ENCODE assay signal across 8 cellular contexts in genomic region chr7:67371429-67372305, GRCh38.
DNase-seq lines count a peak whose midpoint lies in the region; ATAC-seq, FAIRE-seq and TF ChIP-seq lines count a peak whose summit lies in the region.

No MANE protein-coding gene starts in this region.

- in situ Hi-C loops in HepG2 (cut with HindIII; ENCODE audit: extremely low pct_ligation_motif_present, low pct_unique_long_range_greater_than_20kb): no loop called here

- POLR2A ChIA-PET in HepG2 (lab: Yijun Ruan, JAX): no interaction called here

- no peak overlapping the region for H3K27ac ChIP-seq in C4-2B
- no peak overlapping the region for H3K27ac ChIP-seq in HepG2 (ENCODE audit: extremely low read length, insufficient read depth, low read length)

- CTCF ChIA-PET in HepG2 (lab: Yijun Ruan, JAX; ENCODE audit: low intra/inter-chr PET ratio, low total read pairs): no interaction called here

- peak; percentile 69 for TF ChIP-seq RAD21 in HepG2 (CRISPR knock-in tag; IDR thresholded peaks at IDR 0.05)

- peak; percentile 73 for DNase-seq in NCI-H2227 treated with DMSO at 0.1 percent for 48 hours (lab: John Stamatoyannopoulos, UW)
- DNase-seq in activated CD4-positive, alpha-beta T cell treated with anti-CD3 and anti-CD28 coated beads for 1 hour: peak; percentile 11
- peak; percentile 35 for DNase-seq in chondrocyte (ENCODE audit: low spot score)
- peak; percentile 70 for DNase-seq in HepG2 (ENCODE audit: low spot score)
- peak; percentile 18 to 35 (median 24) for DNase-seq in stimulated activated CD4-positive, alpha-beta T cell treated with anti-CD3 and anti-CD28 coated beads, TNF-alpha, amount 100 ng/mL, for 24 hours (ENCODE audit: low read depth in 3 of 3)

- peak; percentile 87 for TF ChIP-seq CTCF in C4-2B (conservative IDR thresholded peaks at IDR 0.05)
- TF ChIP-seq CTCF in chondrocyte (IDR thresholded peaks at IDR 0.05): peak; percentile 88
- peak; percentile 91 for TF ChIP-seq CTCF in HepG2 (CRISPR knock-in tag; IDR thresholded peaks at IDR 0.05)

- TF ChIP-seq POLR2A in HepG2 (IDR thresholded peaks at IDR 0.05; ENCODE audit: insufficient read depth in 1 of 2, low read depth in 2 of 2, low read length in 2 of 2): no peak

- no peak overlapping the region for H3K4me3 ChIP-seq in HepG2 (replicated peaks in 1 of 3; ENCODE audit: insufficient read depth in 1 of 3, low read depth in 2 of 3, low read length in 3 of 3)

- H3K4me1 Mint-ChIP-seq in chondrocyte (ENCODE audit: low read depth): peaks cover 4% of the 10 kb centered on the region

- ATAC-seq in GM19025 (IDR thresholded peaks at IDR 0.05; ENCODE audit: low read depth, unreplicated experiment) (peak; percentile 98), HG03159 (IDR thresholded peaks at IDR 0.05; ENCODE audit: unreplicated experiment) (peak; percentile 97), HepG2 (peak; percentile 100)

- H3K9ac ChIP-seq in HepG2 (ENCODE audit: insufficient read depth, low read depth, low read length): no peak overlapping the region

- no peak overlapping the region for H3K27ac Mint-ChIP-seq in chondrocyte (ENCODE audit: unreplicated experiment)

- intact Hi-C loops in HepG2 (cut with micrococcal nuclease; ENCODE audit: unreplicated experiment): no loop called here

- FAIRE-seq in HepG2 (lab: Jason Lieb, UNC): peak; percentile 94

- H3K36me3 ChIP-seq in HepG2 (replicated peaks in 1 of 2; ENCODE audit: control insufficient read depth in 1 of 2, insufficient read depth in 2 of 2, low read length in 2 of 2): no peaks in the 10 kb centered on the region

- H3K4me1 ChIP-seq in HepG2 (ENCODE audit: insufficient read depth, low read length): no peaks in the 10 kb centered on the region

- H3K27me3 ChIP-seq in HepG2 (ENCODE audit: control insufficient read depth in 1 of 2, insufficient read depth in 2 of 2, low read length in 2 of 2): no peaks in the 10 kb centered on the region

- peaks cover 7% of the 10 kb centered on the region; the same call in 1 of the 2 replicates for H3K9me3 ChIP-seq in HepG2 (ENCODE audit: low read length)

- no peaks in the 10 kb centered on the region for H3K79me2 ChIP-seq in HepG2 (ENCODE audit: insufficient read depth, low read length)

- no peak overlapping the region for H3K4me2 ChIP-seq in HepG2 (ENCODE audit: low read depth, low read length)

- no peaks in the 10 kb centered on the region for H4K20me1 ChIP-seq in HepG2 (ENCODE audit: insufficient read depth, low read length)

- no TSS peak for BruUV-seq in HepG2 (replicated peaks; lab: Mats Ljungman, UMichigan)

- 18% methylated on average over 17 of the region's 18 CpGs for WGBS in HepG2 (ENCODE audit: low lambda C conversion rate)

- TF ChIP-seq EP300 in HepG2 (IDR thresholded peaks at IDR 0.05; ENCODE audit: low read depth in 2 of 2, low read length in 2 of 2) (no peak), HepG2 (CRISPR knock-in tag; IDR thresholded peaks at IDR 0.05; ENCODE audit: borderline replicate concordance) (no peak)

- H3K27me3 Mint-ChIP-seq in chondrocyte (ENCODE audit: low read depth): peaks cover 29% of the 10 kb centered on the region

- H2AFZ ChIP-seq in HepG2 (ENCODE audit: low read length): no peak overlapping the region

- peaks cover 3% of the 10 kb centered on the region for H3K36me3 Mint-ChIP-seq in chondrocyte (ENCODE audit: low read depth)

- H3K4me3 Mint-ChIP-seq in chondrocyte (ENCODE audit: unreplicated experiment): no peak overlapping the region

- H3K9me3 Mint-ChIP-seq in chondrocyte (ENCODE audit: low read depth): peaks cover 12% of the 10 kb centered on the region

TF ChIP-seq in HepG2, 621 proteins besides CTCF, POLR2A, EP300 and RAD21:
- TF ChIP-seq XRCC5 (optimal IDR thresholded peaks at IDR 0.05; ENCODE audit: low read length): peak; percentile 33
- TF ChIP-seq SMC3 (IDR thresholded peaks at IDR 0.05; ENCODE audit: low read length): peak; percentile 58; the same call in 1 of the 2 replicates
- no peak for TF ChIP-seq TOPORS (CRISPR knock-in tag; IDR thresholded peaks at IDR 0.05)
- TF ChIP-seq SUZ12 (IDR thresholded peaks at IDR 0.05; ENCODE audit: low read depth, low read length): no peak
- TF ChIP-seq ZNF121 (CRISPR knock-in tag; IDR thresholded peaks at IDR 0.05): peak; percentile 27; the same call in 1 of the 2 replicates
- TF ChIP-seq STAG1 (CRISPR knock-in tag; IDR thresholded peaks at IDR 0.05): peak; percentile 82
- no peak for TF ChIP-seq ZNF143 (CRISPR knock-in tag; IDR thresholded peaks at IDR 0.05)
- TF ChIP-seq DMAP1 (CRISPR knock-in tag; IDR thresholded peaks at IDR 0.05): no peak
- TF ChIP-seq KDM2A (CRISPR knock-in tag; IDR thresholded peaks at IDR 0.05; ENCODE audit: borderline replicate concordance, low read depth): peak; percentile 22; the same call in 1 of the 2 replicates
- TF ChIP-seq, protein P1, sequence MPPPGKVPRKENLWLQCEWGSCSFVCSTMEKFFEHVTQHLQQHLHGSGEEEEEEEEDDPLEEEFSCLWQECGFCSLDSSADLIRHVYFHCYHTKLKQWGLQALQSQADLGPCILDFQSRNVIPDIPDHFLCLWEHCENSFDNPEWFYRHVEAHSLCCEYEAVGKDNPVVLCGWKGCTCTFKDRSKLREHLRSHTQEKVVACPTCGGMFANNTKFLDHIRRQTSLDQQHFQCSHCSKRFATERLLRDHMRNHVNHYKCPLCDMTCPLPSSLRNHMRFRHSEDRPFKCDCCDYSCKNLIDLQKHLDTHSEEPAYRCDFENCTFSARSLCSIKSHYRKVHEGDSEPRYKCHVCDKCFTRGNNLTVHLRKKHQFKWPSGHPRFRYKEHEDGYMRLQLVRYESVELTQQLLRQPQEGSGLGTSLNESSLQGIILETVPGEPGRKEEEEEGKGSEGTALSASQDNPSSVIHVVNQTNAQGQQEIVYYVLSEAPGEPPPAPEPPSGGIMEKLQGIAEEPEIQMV (CRISPR knock-in tag; IDR thresholded peaks at IDR 0.05; ENCODE audit: low read depth): no peak

Comparison
In these comparisons a context has a peak if more than half of its experiments do, and no peak if none do; other contexts are left out.
1. DNase-seq: peak in every context shown above with its lines; median percentile 73 in NCI-H2227 treated with DMSO at 0.1 percent for 48 hours; 70 in HepG2; 35 in chondrocyte; 24 in stimulated activated CD4-positive, alpha-beta T cell treated with anti-CD3 and anti-CD28 coated beads, TNF-alpha, amount 100 ng/mL, for 24 hours; 11 in activated CD4-positive, alpha-beta T cell treated with anti-CD3 and anti-CD28 coated beads for 1 hour.